1 cellular context compared by ENCODE assay signal in genomic region chr12:69350002-69350626, GRCh38.
TF ChIP-seq lines count a peak whose summit lies in the region.

No MANE protein-coding gene starts in this region.

TF ChIP-seq in HepG2, 621 proteins besides CTCF, POLR2A, EP300 and RAD21 (continued from another document):
- TF ChIP-seq, protein P1, sequence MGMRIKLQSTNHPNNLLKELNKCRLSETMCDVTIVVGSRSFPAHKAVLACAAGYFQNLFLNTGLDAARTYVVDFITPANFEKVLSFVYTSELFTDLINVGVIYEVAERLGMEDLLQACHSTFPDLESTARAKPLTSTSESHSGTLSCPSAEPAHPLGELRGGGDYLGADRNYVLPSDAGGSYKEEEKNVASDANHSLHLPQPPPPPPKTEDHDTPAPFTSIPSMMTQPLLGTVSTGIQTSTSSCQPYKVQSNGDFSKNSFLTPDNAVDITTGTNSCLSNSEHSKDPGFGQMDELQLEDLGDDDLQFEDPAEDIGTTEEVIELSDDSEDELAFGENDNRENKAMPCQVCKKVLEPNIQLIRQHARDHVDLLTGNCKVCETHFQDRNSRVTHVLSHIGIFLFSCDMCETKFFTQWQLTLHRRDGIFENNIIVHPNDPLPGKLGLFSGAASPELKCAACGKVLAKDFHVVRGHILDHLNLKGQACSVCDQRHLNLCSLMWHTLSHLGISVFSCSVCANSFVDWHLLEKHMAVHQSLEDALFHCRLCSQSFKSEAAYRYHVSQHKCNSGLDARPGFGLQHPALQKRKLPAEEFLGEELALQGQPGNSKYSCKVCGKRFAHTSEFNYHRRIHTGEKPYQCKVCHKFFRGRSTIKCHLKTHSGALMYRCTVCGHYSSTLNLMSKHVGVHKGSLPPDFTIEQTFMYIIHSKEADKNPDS (CRISPR knock-in tag; IDR thresholded peaks at IDR 0.05) = no peak
- TF ChIP-seq MEIS1 (CRISPR knock-in tag; IDR thresholded peaks at IDR 0.05; ENCODE audit: borderline replicate concordance) = no peak
